ENCODE assay signal across 17 cellular contexts in genomic region chr13:73672492-73672891, GRCh38.
DNase-seq lines count a peak whose midpoint lies in the region; ATAC-seq and TF ChIP-seq lines count a peak whose summit lies in the region.
"Had no signal": no experiment of that assay in that cellular context is flagged by ENCODE, and none has a peak within 500 bp of the region (broad histone marks: within the 10 kb centered on the region; RNA-seq: fewer than 3 reads in every experiment).

No MANE protein-coding gene starts in this region.

- H3K27ac ChIP-seq in transverse colon = peak overlapping the region; percentile 70 to 77 (median 73)
- H3K27ac ChIP-seq in brain microvascular endothelial cell = no peak overlapping the region
- H3K27ac ChIP-seq: gastroesophageal sphincter, HL-60, KMS-11 had no signal

- TF ChIP-seq CTCF in astrocyte of the spinal cord (IDR thresholded peaks at IDR 0.05; ENCODE audit: low read depth, low read length) (no peak), transverse colon (IDR thresholded peaks at IDR 0.05) (peak in 3 of 5 experiments; percentile 10 to 53 (median 38)), brain microvascular endothelial cell (IDR thresholded peaks at IDR 0.05; ENCODE audit: low read depth, low read length, missing control alignments) (no peak)

- H3K27me3 ChIP-seq in transverse colon = no peaks in the 10 kb centered on the region
- no peaks in the 10 kb centered on the region for H3K27me3 ChIP-seq in brain microvascular endothelial cell (replicated peaks)
- H3K27me3 ChIP-seq: gastroesophageal sphincter had no signal

- H3K4me3 ChIP-seq in astrocyte of the spinal cord (ENCODE audit: low read depth, low read length) = no peak overlapping the region
- no peak overlapping the region for H3K4me3 ChIP-seq in transverse colon
- H3K4me3 ChIP-seq in brain microvascular endothelial cell (ENCODE audit: low read depth, low read length) = no peak overlapping the region
- H3K4me3 ChIP-seq: gastroesophageal sphincter had no signal

- in situ Hi-C loops in astrocyte of the spinal cord (cut with HindIII; ENCODE audit: low sequenced_read_pairs) = no loop called here
- in situ Hi-C loops in transverse colon (cut with MboI; ENCODE audit: low pct_ligation_motif_present in 1 of 4, low pct_unique_long_range_greater_than_20kb in 1 of 4, low sequenced_read_pairs in 3 of 4) = no loop called here
- in situ Hi-C loops in brain microvascular endothelial cell (cut with HindIII; ENCODE audit: low pct_ligation_motif_present, low sequenced_read_pairs) = no loop called here

- peaks cover 0 to 53% (median 24%) of the 10 kb centered on the region in 4 donors for H3K4me1 ChIP-seq in transverse colon
- H3K4me1 ChIP-seq: gastroesophageal sphincter had no signal

- H3K9me3 ChIP-seq in transverse colon = no peaks in the 10 kb centered on the region
- H3K9me3 ChIP-seq: gastroesophageal sphincter had no signal

- 16 to 20% methylated on average over 3 of the region's 3 CpGs for WGBS in transverse colon (ENCODE audit: low coverage in 1 of 2), 2 donors

- peak; percentile 29 for DNase-seq in DMS53 (lab: John Stamatoyannopoulos, UW)
- no peak for DNase-seq in DMS53 treated with DMSO at 0.1 percent for 48 hours (lab: John Stamatoyannopoulos, UW; ENCODE audit: unreplicated experiment)
- peak; percentile 5 for DNase-seq in astrocyte of the spinal cord (ENCODE audit: low read depth, low spot score)
- peak; percentile 39 for DNase-seq in left kidney (ENCODE audit: low read depth, low spot score)
- DNase-seq in transverse colon = no peak
- DNase-seq in stimulated activated CD8-positive, alpha-beta memory T cell treated with anti-CD3 and anti-CD28 coated beads, Interleukin-4, amount 100 ng/mL, for 48 hours = no peak
- no peak for DNase-seq in brain microvascular endothelial cell
- DNase-seq: 8988T; activated CD4-positive, alpha-beta T cell treated with anti-CD3 and anti-CD28 coated beads, Interleukin-2, amount 10 ng/mL, durations not matched to agents 7 days and 5 days; anterior cingulate cortex; NCI-H146; posterior cingulate gyrus; SHP77 treated with DMSO at 0.1 percent for 48 hours had no signal

- TF ChIP-seq EP300 in transverse colon (IDR thresholded peaks at IDR 0.05; ENCODE audit: low read depth) = no peak

- ATAC-seq in HG03139 (IDR thresholded peaks at IDR 0.05; ENCODE audit: unreplicated experiment) = no peak
- ATAC-seq: gastroesophageal sphincter had no signal

- TF ChIP-seq POLR2A in transverse colon (IDR thresholded peaks at IDR 0.05) = no peak

- H3K36me3 ChIP-seq in transverse colon (no peaks in the 10 kb centered on the region), brain microvascular endothelial cell (replicated peaks) (no peaks in the 10 kb centered on the region)
- H3K36me3 ChIP-seq: gastroesophageal sphincter had no signal

- intact Hi-C loops in transverse colon (cut with DNase I; ENCODE audit: low total_unique reads) = no loop called here

Comparison
In these comparisons a context has a peak if more than half of its experiments do, and no peak if none do; other contexts are left out.
1. DNase-seq: peak in DMS53 (single experiment), astrocyte of the spinal cord (single experiment) and left kidney (single experiment); none in DMS53 treated with DMSO at 0.1 percent for 48 hours (single experiment), transverse colon (single experiment), stimulated activated CD8-positive, alpha-beta memory T cell treated with anti-CD3 and anti-CD28 coated beads, Interleukin-4, amount 100 ng/mL, for 48 hours (single experiment) and brain microvascular endothelial cell (single experiment).
2. CTCF ChIP-seq: peak in transverse colon (3 of 5); none in astrocyte of the spinal cord (single experiment) and brain microvascular endothelial cell (single experiment).